2 cellular contexts compared by ENCODE assay signal in the genomic region with DNA sequence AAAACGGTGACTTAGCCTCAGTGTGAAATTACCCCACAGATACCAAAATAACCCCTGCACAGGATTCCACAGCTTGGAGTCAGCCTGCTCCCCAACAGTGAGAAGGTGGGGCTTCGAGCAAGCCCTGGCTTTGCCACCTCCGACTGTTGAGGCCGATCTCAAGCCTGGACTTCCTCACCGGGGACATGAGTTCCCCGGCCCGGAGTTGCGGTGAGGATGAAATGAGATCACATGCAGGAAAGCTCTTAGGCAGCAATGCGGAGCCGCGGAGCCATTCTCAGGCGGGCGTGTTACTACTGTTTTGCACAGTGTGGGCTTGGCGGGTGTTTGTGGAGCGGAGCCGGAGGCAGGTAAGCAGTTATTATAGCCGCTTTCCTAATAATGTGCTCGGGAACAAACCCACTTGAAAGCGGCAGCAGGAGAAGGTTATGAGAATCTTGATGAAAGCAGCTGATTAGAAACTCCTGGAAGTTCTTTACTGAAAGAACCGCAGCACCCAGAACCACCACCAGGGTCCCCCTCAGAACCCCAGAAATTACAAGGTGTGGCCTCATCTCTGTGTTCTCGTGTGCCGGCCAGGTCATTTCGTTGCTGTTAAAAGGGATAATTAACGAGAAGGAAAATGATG.
TF ChIP-seq lines count a peak whose summit lies in the region.

No MANE protein-coding gene starts in this region.

TF ChIP-seq in SK-N-SH, 30 proteins besides CTCF, POLR2A, EP300 and RAD21 (continued from another document):
- no peak for TF ChIP-seq JUND (IDR thresholded peaks at IDR 0.05)

TF ChIP-seq in SK-N-SH treated with all-trans-retinoic acid at 6 μM for 48 hours, 23 proteins besides CTCF, POLR2A, EP300 and RAD21 (continued from another document):
- TF ChIP-seq ESRRG (CRISPR knock-in tag; IDR thresholded peaks at IDR 0.05) (no peak), ARNTL (CRISPR knock-in tag; IDR thresholded peaks at IDR 0.05; ENCODE audit: borderline replicate concordance, low read depth) (no peak), ZNF8 (CRISPR knock-in tag; IDR thresholded peaks at IDR 0.05) (no peak), TOX (CRISPR knock-in tag; IDR thresholded peaks at IDR 0.05; ENCODE audit: borderline replicate concordance) (no peak), ZC3H10 (CRISPR knock-in tag; IDR thresholded peaks at IDR 0.05) (no peak), SNAI2 (CRISPR knock-in tag; IDR thresholded peaks at IDR 0.05) (no peak), ISL1 (CRISPR knock-in tag; IDR thresholded peaks at IDR 0.05) (no peak)
- TF ChIP-seq, protein P1, sequence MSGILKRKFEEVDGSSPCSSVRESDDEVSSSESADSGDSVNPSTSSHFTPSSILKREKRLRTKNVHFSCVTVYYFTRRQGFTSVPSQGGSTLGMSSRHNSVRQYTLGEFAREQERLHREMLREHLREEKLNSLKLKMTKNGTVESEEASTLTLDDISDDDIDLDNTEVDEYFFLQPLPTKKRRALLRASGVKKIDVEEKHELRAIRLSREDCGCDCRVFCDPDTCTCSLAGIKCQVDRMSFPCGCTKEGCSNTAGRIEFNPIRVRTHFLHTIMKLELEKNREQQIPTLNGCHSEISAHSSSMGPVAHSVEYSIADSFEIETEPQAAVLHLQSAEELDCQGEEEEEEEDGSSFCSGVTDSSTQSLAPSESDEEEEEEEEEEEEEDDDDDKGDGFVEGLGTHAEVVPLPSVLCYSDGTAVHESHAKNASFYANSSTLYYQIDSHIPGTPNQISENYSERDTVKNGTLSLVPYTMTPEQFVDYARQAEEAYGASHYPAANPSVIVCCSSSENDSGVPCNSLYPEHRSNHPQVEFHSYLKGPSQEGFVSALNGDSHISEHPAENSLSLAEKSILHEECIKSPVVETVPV (CRISPR knock-in tag; IDR thresholded peaks at IDR 0.05): no peak
- TF ChIP-seq, protein P2, sequence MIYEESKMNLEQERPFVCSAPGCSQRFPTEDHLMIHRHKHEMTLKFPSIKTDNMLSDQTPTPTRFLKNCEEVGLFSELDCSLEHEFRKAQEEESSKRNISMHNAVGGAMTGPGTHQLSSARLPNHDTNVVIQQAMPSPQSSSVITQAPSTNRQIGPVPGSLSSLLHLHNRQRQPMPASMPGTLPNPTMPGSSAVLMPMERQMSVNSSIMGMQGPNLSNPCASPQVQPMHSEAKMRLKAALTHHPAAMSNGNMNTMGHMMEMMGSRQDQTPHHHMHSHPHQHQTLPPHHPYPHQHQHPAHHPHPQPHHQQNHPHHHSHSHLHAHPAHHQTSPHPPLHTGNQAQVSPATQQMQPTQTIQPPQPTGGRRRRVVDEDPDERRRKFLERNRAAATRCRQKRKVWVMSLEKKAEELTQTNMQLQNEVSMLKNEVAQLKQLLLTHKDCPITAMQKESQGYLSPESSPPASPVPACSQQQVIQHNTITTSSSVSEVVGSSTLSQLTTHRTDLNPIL (CRISPR knock-in tag; IDR thresholded peaks at IDR 0.05; ENCODE audit: low read depth): no peak
